Comparison of ENCODE assay signal across 8 cellular contexts in the genomic region with DNA sequence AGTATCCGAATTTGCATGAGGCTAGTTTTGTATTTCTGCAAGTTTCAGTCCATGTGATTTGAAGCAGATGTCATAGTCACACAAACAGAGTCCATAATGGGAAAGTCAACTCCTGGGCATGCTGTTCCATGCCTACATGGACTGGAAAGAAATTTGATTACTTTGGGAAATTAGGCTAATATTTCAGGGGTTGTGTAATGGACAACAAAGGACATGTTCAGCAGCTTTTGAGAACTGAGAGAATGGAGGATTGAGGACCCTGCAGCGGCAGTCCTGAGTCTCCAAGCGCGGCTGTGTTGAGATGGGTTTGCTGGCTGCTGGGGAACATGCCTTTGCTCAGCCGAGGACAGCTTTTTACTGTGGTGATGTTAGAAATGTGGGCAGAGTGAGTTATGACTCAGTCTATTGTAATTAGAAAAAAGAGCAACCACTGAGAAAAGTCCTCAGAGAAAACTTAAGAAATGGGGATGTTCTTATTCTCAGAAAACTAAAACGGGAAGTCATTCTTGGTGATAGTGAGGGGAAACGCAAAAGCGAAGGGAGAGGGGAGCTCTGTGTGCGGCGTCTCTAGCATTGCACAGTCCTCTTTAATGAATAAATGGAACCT.
DNase-seq lines count a peak whose midpoint lies in the region; ATAC-seq and TF ChIP-seq lines count a peak whose summit lies in the region.

No MANE protein-coding gene starts in this region.

- peak; percentile 75 for ATAC-seq in HG02970 (IDR thresholded peaks at IDR 0.05; ENCODE audit: low FRiP score, unreplicated experiment)

- H3K36me3 Mint-ChIP-seq in MCF 10A (ENCODE audit: insufficient read depth, unreplicated experiment), result no peaks in the 10 kb centered on the region

- POLR2A ChIA-PET in MCF 10A (lab: Yijun Ruan, JAX), result interaction anchor here (0.6 kb wide), 1 partner anchor 1466 kb away, joined by 4 read pairs; no protein-coding TSS in a partner anchor
- POLR2A ChIA-PET in PC-9 (lab: Charles Lee; ENCODE audit: unreplicated experiment), result no interaction called here

- CTCF ChIA-PET in MCF 10A (lab: Yijun Ruan, JAX), result interaction anchor here (1.0 kb wide), 1 partner anchor 18 kb away, joined by 3 read pairs; no protein-coding TSS in a partner anchor
- CTCF ChIA-PET in PC-9 (lab: Charles Lee), result no interaction called here

- no peaks in the 10 kb centered on the region for H3K27me3 Mint-ChIP-seq in MCF 10A (ENCODE audit: insufficient read depth, unreplicated experiment)

- BruUV-seq in MCF 10A (replicated peaks; lab: Mats Ljungman, UMichigan), result no TSS peak
- BruUV-seq in PC-9 (replicated peaks; lab: Mats Ljungman, UMichigan), result no TSS peak

- peak overlapping the region in 1 of 2 donors; percentile 66 for H3K27ac ChIP-seq in breast epithelium
- H3K27ac ChIP-seq in dorsolateral prefrontal cortex, result peak overlapping the region; percentile 40 to 98 (median 88)
- H3K27ac ChIP-seq in PC-9, result no peak overlapping the region

- no peak overlapping the region for H3K4me3 Mint-ChIP-seq in MCF 10A (ENCODE audit: unreplicated experiment)

- H3K27me3 ChIP-seq in breast epithelium (no peaks in the 10 kb centered on the region), dorsolateral prefrontal cortex (no peaks in the 10 kb centered on the region), PC-9 (ENCODE audit: insufficient read depth, low read depth) (peaks cover 59% of the 10 kb centered on the region)

- no peak for TF ChIP-seq POLR2A in breast epithelium (IDR thresholded peaks at IDR 0.05)

- H3K4me1 Mint-ChIP-seq in MCF 10A (ENCODE audit: insufficient read depth, unreplicated experiment), result no peaks in the 10 kb centered on the region

- H4K20me1 ChIP-seq in PC-9 (ENCODE audit: insufficient read depth), result no peaks in the 10 kb centered on the region

- intact Hi-C loops in breast epithelium (cut with DNase I; ENCODE audit: low total_unique reads), result no loop called here
- intact Hi-C loops in MCF 10A (cut with micrococcal nuclease), result no loop called here
- intact Hi-C loops in dorsolateral prefrontal cortex (cut with DNase I), result no loop called here
- intact Hi-C loops in PC-9 (cut with micrococcal nuclease; ENCODE audit: unreplicated experiment), result no loop called here

- no peaks in the 10 kb centered on the region for H3K36me3 ChIP-seq in breast epithelium
- no peaks in the 10 kb centered on the region for H3K36me3 ChIP-seq in PC-9 (ENCODE audit: low read depth)

- no peak overlapping the region for H2AFZ ChIP-seq in PC-9

- H3K4me3 ChIP-seq in breast epithelium, result peak overlapping the region in 2 of 3 donors; percentile 2 to 35
- H3K4me3 ChIP-seq in dorsolateral prefrontal cortex, result peak overlapping the region in 7 of 59 donors; percentile 1 to 37 (median 10)
- no peak overlapping the region for H3K4me3 ChIP-seq in PC-9

- no peaks in the 10 kb centered on the region for H3K79me2 ChIP-seq in PC-9 (ENCODE audit: low read depth)

- no peak overlapping the region for H3K27ac Mint-ChIP-seq in MCF 10A (ENCODE audit: low read depth, unreplicated experiment)

- H3K9me3 ChIP-seq in breast epithelium, result no peaks in the 10 kb centered on the region
- no peaks in the 10 kb centered on the region for H3K9me3 ChIP-seq in PC-9 (ENCODE audit: insufficient read depth, low read depth)

- no peak overlapping the region for H3K4me2 ChIP-seq in PC-9

- TF ChIP-seq CTCF in breast epithelium (IDR thresholded peaks at IDR 0.05), result no peak
- TF ChIP-seq CTCF in MCF 10A (IDR thresholded peaks at IDR 0.05; ENCODE audit: unreplicated experiment), result no peak
- TF ChIP-seq CTCF in dorsolateral prefrontal cortex (IDR thresholded peaks at IDR 0.05 in 54 of 56, conservative IDR thresholded peaks at IDR 0.05 in 2 of 56; ENCODE audit: low read depth in 1 of 56, partially characterized antibody in 56 of 56), result peak in 1 of 56 donors; percentile 10
- TF ChIP-seq CTCF in PC-9 (conservative IDR thresholded peaks at IDR 0.05), result no peak

- no peaks in the 10 kb centered on the region for H3K9me2 ChIP-seq in PC-9 (ENCODE audit: insufficient read depth)

- no peaks in the 10 kb centered on the region for H3F3A ChIP-seq in PC-9 (ENCODE audit: insufficient read depth, low read depth)

- H3K9me3 Mint-ChIP-seq in MCF 10A (ENCODE audit: unreplicated experiment), result no peaks in the 10 kb centered on the region

- DNase-seq in breast epithelium (ENCODE audit: low spot score in 2 of 2) (no peak), MCF 10A (ENCODE audit: unreplicated experiment) (no peak), SIG-M5 (lab: John Stamatoyannopoulos, UW) (peak; percentile 80), dorsolateral prefrontal cortex (peak in 1 of 10 donors; percentile 48), PC-9 (no peak), NCI-H1694 (lab: John Stamatoyannopoulos, UW) (no peak)
- DNase-seq in stimulated activated CD8-positive, alpha-beta memory T cell treated with anti-CD3 and anti-CD28 coated beads, Interleukin-4, amount 100 ng/mL, for 24 hours (ENCODE audit: low read depth), result peak; percentile 33

- H3K4me1 ChIP-seq in breast epithelium (no peaks in the 10 kb centered on the region), PC-9 (replicated peaks; ENCODE audit: insufficient read depth) (no peaks in the 10 kb centered on the region)

Comparison
In these comparisons a context has a peak if more than half of its experiments do, and no peak if none do; other contexts are left out.
1. DNase-seq: peak in SIG-M5 (single experiment) and stimulated activated CD8-positive, alpha-beta memory T cell treated with anti-CD3 and anti-CD28 coated beads, Interleukin-4, amount 100 ng/mL, for 24 hours (single experiment); none in breast epithelium (0 of 2), MCF 10A (single experiment), PC-9 (0 of 2) and NCI-H1694 (single experiment).